16 cellular contexts compared by ENCODE assay signal in genomic region chr11:3971756-3972404, GRCh38.
DNase-seq lines count a peak whose midpoint lies in the region; ATAC-seq, FAIRE-seq and TF ChIP-seq lines count a peak whose summit lies in the region.
"Had no signal": no experiment of that assay in that cellular context is flagged by ENCODE, and none has a peak within 500 bp of the region (broad histone marks: within the 10 kb centered on the region; RNA-seq: fewer than 3 reads in every experiment).

No MANE protein-coding gene starts in this region.

- no peaks in the 10 kb centered on the region for H3K9me3 Mint-ChIP-seq in CD4-positive, alpha-beta T cell
- H3K9me3 Mint-ChIP-seq in memory B cell = no peaks in the 10 kb centered on the region
- H3K9me3 Mint-ChIP-seq: activated naive CD8-positive, alpha-beta T cell treated with anti-CD3 and anti-CD28 coated beads, Interleukin-2, amount 10 ng/mL, durations not matched to agents 7 days and 5 days; nephron progenitor cell had no signal

- no peak overlapping the region for H3K4me3 Mint-ChIP-seq in CD4-positive, alpha-beta T cell
- H3K4me3 Mint-ChIP-seq in memory B cell = no peak overlapping the region
- H3K4me3 Mint-ChIP-seq: activated naive CD8-positive, alpha-beta T cell treated with anti-CD3 and anti-CD28 coated beads, Interleukin-2, amount 10 ng/mL, durations not matched to agents 7 days and 5 days; nephron progenitor cell had no signal

- H3K36me3 Mint-ChIP-seq in CD4-positive, alpha-beta T cell (ENCODE audit: low read depth) = peaks cover 60% of the 10 kb centered on the region
- H3K36me3 Mint-ChIP-seq in memory B cell = peaks cover 23% of the 10 kb centered on the region

- peaks cover 76% of the 10 kb centered on the region for H3K4me1 Mint-ChIP-seq in CD4-positive, alpha-beta T cell (ENCODE audit: low read depth)
- peaks cover 10% of the 10 kb centered on the region for H3K4me1 Mint-ChIP-seq in memory B cell
- H3K4me1 Mint-ChIP-seq: nephron progenitor cell had no signal

- H3K4me3 ChIP-seq in brain microvascular endothelial cell (ENCODE audit: low read depth, low read length) (no peak overlapping the region), lower lobe of right lung (no peak overlapping the region), kidney (ENCODE audit: low read length in 2 of 2) (no peak overlapping the region), coronary artery (no peak overlapping the region)

- no peak for FAIRE-seq in kidney (lab: Jason Lieb, UNC)
- FAIRE-seq: small intestine had no signal

- DNase-seq in CD4-positive, alpha-beta T cell = no peak
- DNase-seq in brain microvascular endothelial cell (no peak), memory B cell (ENCODE audit: low spot score in 2 of 2) (no peak), NCI-H1105 treated with DMSO at 0.1 percent for 48 hours (lab: John Stamatoyannopoulos, UW) (no peak), lower lobe of right lung (no peak), kidney (no peak), coronary artery (ENCODE audit: low spot score) (no peak)
- DNase-seq: activated CD4-positive, alpha-beta T cell treated with anti-CD3 and anti-CD28 coated beads for 4 hours; activated naive CD8-positive, alpha-beta T cell treated with anti-CD3 and anti-CD28 coated beads, Interleukin-2, amount 10 ng/mL, durations not matched to agents 7 days and 5 days; DMS 273 treated with DMSO at 0.1 percent for 48 hours; islet precursor cell; NCI-H510A; nephron progenitor cell; small intestine had no signal

- POLR2A ChIA-PET in CD4-positive, alpha-beta T cell (lab: Charles Lee) = no interaction called here

- no peak overlapping the region for H3K27ac ChIP-seq in CD4-positive, alpha-beta T cell (ENCODE audit: low read depth, low read length)
- peak overlapping the region; percentile 1 for H3K27ac ChIP-seq in KOPT-K1 (ENCODE audit: low read depth, low read length, poor library complexity, severe bottlenecking)
- H3K27ac ChIP-seq in brain microvascular endothelial cell = no peak overlapping the region
- no peak overlapping the region for H3K27ac ChIP-seq in lower lobe of right lung
- no peak overlapping the region for H3K27ac ChIP-seq in kidney (ENCODE audit: low read depth in 2 of 2, low read length in 2 of 2)
- no peak overlapping the region for H3K27ac ChIP-seq in coronary artery
- H3K27ac ChIP-seq: KMS-11 had no signal

- H3K27me3 Mint-ChIP-seq in CD4-positive, alpha-beta T cell = no peaks in the 10 kb centered on the region
- no peaks in the 10 kb centered on the region for H3K27me3 Mint-ChIP-seq in memory B cell
- H3K27me3 Mint-ChIP-seq: activated naive CD8-positive, alpha-beta T cell treated with anti-CD3 and anti-CD28 coated beads, Interleukin-2, amount 10 ng/mL, durations not matched to agents 7 days and 5 days had no signal

- CTCF ChIA-PET in CD4-positive, alpha-beta T cell (lab: Charles Lee) = no interaction called here

- H3K36me3 ChIP-seq in KOPT-K1 (ENCODE audit: insufficient read depth, low read length) (peaks cover 22% of the 10 kb centered on the region; the same call in 1 of the 2 replicates), brain microvascular endothelial cell (replicated peaks) (no peaks in the 10 kb centered on the region), lower lobe of right lung (peaks cover 11% of the 10 kb centered on the region), kidney (ENCODE audit: control insufficient read depth in 1 of 2, insufficient read depth in 2 of 2, low read length in 2 of 2) (peaks cover 0 to 3% of the 10 kb centered on the region in 2 donors)

- H3K9ac ChIP-seq in kidney (ENCODE audit: low read length in 2 of 2) = no peak overlapping the region
- H3K9ac ChIP-seq: KMS-11 had no signal

- H3K27me3 ChIP-seq in CD4-positive, alpha-beta T cell (ENCODE audit: control insufficient read depth, insufficient read depth, low read length) = no peaks in the 10 kb centered on the region
- no peaks in the 10 kb centered on the region for H3K27me3 ChIP-seq in brain microvascular endothelial cell (replicated peaks)
- H3K27me3 ChIP-seq in lower lobe of right lung (ENCODE audit: low read depth) = no peaks in the 10 kb centered on the region

- H3K4me1 ChIP-seq in lower lobe of right lung = no peaks in the 10 kb centered on the region
- H3K4me1 ChIP-seq in kidney (ENCODE audit: control insufficient read depth in 1 of 2, insufficient read depth in 1 of 2, low read depth in 1 of 2, low read length in 2 of 2) = no peaks in the 10 kb centered on the region

- peak; percentile 44 for ATAC-seq in CD4-positive, alpha-beta T cell (ENCODE audit: poor library complexity)
- peak; percentile 65 for ATAC-seq in memory B cell (ENCODE audit: low read depth)
- ATAC-seq in lower lobe of right lung = no peak

- intact Hi-C loops in CD4-positive, alpha-beta T cell (cut with DNase I, micrococcal nuclease) = no loop called here
- intact Hi-C loops in lower lobe of right lung (cut with DNase I) (no loop called here), kidney (cut with DNase I) (no loop called here)

- no peaks in the 10 kb centered on the region for H3K9me3 ChIP-seq in CD4-positive, alpha-beta T cell (ENCODE audit: control insufficient read depth, low read length)
- no peaks in the 10 kb centered on the region for H3K9me3 ChIP-seq in KOPT-K1 (ENCODE audit: insufficient read depth, low read length, poor library complexity, severe bottlenecking)
- H3K9me3 ChIP-seq in lower lobe of right lung = no peaks in the 10 kb centered on the region
- H3K9me3 ChIP-seq in kidney (ENCODE audit: control insufficient read depth in 1 of 2, low read length in 2 of 2) = no peaks in the 10 kb centered on the region

- H3K27ac Mint-ChIP-seq in CD4-positive, alpha-beta T cell = peak overlapping the region; percentile 28
- H3K27ac Mint-ChIP-seq in memory B cell = no peak overlapping the region
- H3K27ac Mint-ChIP-seq: activated naive CD8-positive, alpha-beta T cell treated with anti-CD3 and anti-CD28 coated beads, Interleukin-2, amount 10 ng/mL, durations not matched to agents 7 days and 5 days; nephron progenitor cell had no signal

- in situ Hi-C loops in brain microvascular endothelial cell (cut with HindIII; ENCODE audit: low pct_ligation_motif_present, low sequenced_read_pairs) = no loop called here

- TF ChIP-seq CTCF in CD4-positive, alpha-beta T cell (IDR thresholded peaks at IDR 0.05) = no peak
- TF ChIP-seq CTCF in brain microvascular endothelial cell (IDR thresholded peaks at IDR 0.05; ENCODE audit: low read depth, low read length, missing control alignments) = peak; percentile 29
- no peak for TF ChIP-seq CTCF in lower lobe of right lung (IDR thresholded peaks at IDR 0.05)
- TF ChIP-seq CTCF in kidney (IDR thresholded peaks at IDR 0.05; ENCODE audit: borderline replicate concordance, extremely low read depth, insufficient read depth) = no peak
- no peak for TF ChIP-seq CTCF in coronary artery (IDR thresholded peaks at IDR 0.05)

Comparison
In these comparisons a context has a peak if more than half of its experiments do, and no peak if none do; other contexts are left out.
1. ATAC-seq: peak in CD4-positive, alpha-beta T cell (single experiment) and memory B cell (single experiment); none in lower lobe of right lung (0 of 2).